Comparison of ENCODE assay signal across 12 cellular contexts in the genomic region with DNA sequence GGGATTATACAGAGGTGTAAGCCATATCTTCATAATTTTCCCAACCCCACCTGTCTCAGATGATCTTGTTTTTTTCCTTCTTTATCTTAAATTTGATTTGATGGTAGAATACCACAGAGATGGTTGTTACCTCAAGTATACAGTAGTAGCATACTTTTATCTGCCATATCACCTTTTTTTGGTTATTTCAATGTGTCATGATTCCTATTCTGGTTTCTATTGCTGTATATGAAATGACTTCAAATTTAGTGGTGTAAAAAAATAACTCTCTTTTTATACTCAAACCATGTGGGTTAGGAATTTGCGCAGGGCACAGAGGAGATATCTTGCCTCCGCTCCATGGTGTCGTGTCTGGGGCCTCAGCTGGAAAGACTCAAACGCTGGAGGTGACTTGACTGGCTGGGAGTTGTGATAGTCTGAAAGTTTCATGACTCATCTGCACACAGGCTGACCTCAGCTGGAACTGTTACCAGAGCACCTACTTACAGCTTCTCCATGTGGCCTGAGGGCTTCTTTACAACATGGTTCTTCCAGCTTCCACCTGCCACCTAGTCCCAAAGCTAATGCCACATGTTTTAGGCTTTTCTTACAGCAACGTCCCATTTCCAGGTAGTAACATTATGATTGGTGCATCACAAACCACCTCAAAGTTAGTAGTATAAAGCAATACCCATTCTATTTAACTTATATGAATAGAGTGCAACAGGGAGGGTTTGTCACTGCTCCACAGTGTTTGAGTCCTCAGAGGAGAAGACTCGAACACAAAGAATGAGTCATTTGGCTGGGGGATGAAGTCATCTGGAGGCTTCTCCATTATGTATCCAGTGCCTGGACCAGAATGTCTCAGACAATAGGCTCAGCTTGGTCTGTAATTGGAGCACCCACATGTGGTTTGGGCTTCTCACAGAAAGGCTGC.
DNase-seq lines count a peak whose midpoint lies in the region; TF ChIP-seq lines count a peak whose summit lies in the region.
"Had no signal": no experiment of that assay in that cellular context is flagged by ENCODE, and none has a peak within 500 bp of the region (broad histone marks: within the 10 kb centered on the region; RNA-seq: fewer than 3 reads in every experiment).

No MANE protein-coding gene starts in this region.

- peaks cover 43% of the 10 kb centered on the region for H3K4me1 Mint-ChIP-seq in osteocyte (ENCODE audit: unreplicated experiment)

- H3K27ac Mint-ChIP-seq in osteocyte (ENCODE audit: unreplicated experiment), result peak overlapping the region; percentile 67

- no peaks in the 10 kb centered on the region for H3K36me3 Mint-ChIP-seq in osteocyte (ENCODE audit: unreplicated experiment)

- H3K4me3 Mint-ChIP-seq in osteocyte (ENCODE audit: unreplicated experiment), result no peak overlapping the region

- H3K9me3 ChIP-seq in MG63, result no peaks in the 10 kb centered on the region
- H3K9me3 ChIP-seq: BLaER1, esophagus muscularis mucosa, neutrophil had no signal

- H3K9me3 Mint-ChIP-seq in osteocyte (ENCODE audit: unreplicated experiment), result no peaks in the 10 kb centered on the region

- no peak for TF ChIP-seq CTCF in astrocyte of the spinal cord (IDR thresholded peaks at IDR 0.05; ENCODE audit: low read depth, low read length)
- TF ChIP-seq CTCF in osteocyte (IDR thresholded peaks at IDR 0.05), result no peak

- H3K4me3 ChIP-seq in MG63, result no peak overlapping the region
- no peak overlapping the region for H3K4me3 ChIP-seq in astrocyte of the spinal cord (ENCODE audit: low read depth, low read length)
- H3K4me3 ChIP-seq: BLaER1, esophagus muscularis mucosa had no signal

- no peaks in the 10 kb centered on the region for H3K27me3 Mint-ChIP-seq in osteocyte (ENCODE audit: unreplicated experiment)

- H3K36me3 ChIP-seq in MG63, result no peaks in the 10 kb centered on the region
- H3K36me3 ChIP-seq: BLaER1, esophagus muscularis mucosa, neutrophil had no signal

- DNase-seq in SIG-M5 treated with dmso at 0.1 percent for 504 hours (lab: John Stamatoyannopoulos, UW; ENCODE audit: unreplicated experiment), result peak; percentile 56
- no peak for DNase-seq in SIG-M5 (lab: John Stamatoyannopoulos, UW)
- peak; percentile 77 for DNase-seq in MG63
- DNase-seq in astrocyte of the spinal cord (ENCODE audit: low read depth, low spot score), result peak; percentile 90
- no peak for DNase-seq in osteocyte (ENCODE audit: extremely low spot score, unreplicated experiment)
- DNase-seq in stimulated activated naive CD4-positive, alpha-beta T cell (lab: John Stamatoyannopoulos, UW), result no peak
- no peak for DNase-seq in epidermal melanocyte (ENCODE audit: insufficient read length, low spot score)
- DNase-seq in NAMALWA (ENCODE audit: low spot score), result no peak
- DNase-seq: stimulated activated naive CD4-positive, alpha-beta T cell treated with Interleukin-2 at 50 U/mL for 16 hours had no signal

- H3K27me3 ChIP-seq in MG63, result no peaks in the 10 kb centered on the region
- H3K27me3 ChIP-seq: BLaER1, esophagus muscularis mucosa, neutrophil had no signal

- in situ Hi-C loops in astrocyte of the spinal cord (cut with HindIII; ENCODE audit: low sequenced_read_pairs), result no loop called here

Comparison
In these comparisons a context has a peak if more than half of its experiments do, and no peak if none do; other contexts are left out.
1. DNase-seq: peak in SIG-M5 treated with dmso at 0.1 percent for 504 hours (single experiment), MG63 (single experiment) and astrocyte of the spinal cord (single experiment); none in SIG-M5 (single experiment), osteocyte (single experiment), stimulated activated naive CD4-positive, alpha-beta T cell (0 of 6), epidermal melanocyte (single experiment) and NAMALWA (single experiment).